Comparison of ENCODE assay signal across 26 cellular contexts in the genomic region with DNA sequence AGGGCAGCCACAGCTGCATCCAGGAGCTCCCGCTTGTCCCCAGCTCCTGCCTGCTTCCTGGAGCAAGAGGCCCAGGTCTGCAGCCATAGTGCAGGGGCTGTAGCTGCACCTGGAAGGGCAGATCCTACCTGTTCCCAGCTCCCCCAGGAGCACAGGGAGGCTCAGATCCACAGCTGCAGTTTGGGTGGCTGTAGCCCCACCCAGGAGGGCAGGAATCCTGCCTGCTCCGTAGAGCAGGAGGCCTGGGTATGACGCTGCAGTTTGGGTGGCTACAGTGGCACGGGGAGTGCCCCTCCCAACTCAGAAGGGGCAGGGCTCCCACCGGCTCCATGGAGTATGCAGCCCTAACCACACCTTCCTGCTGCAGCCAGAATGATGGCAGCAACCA. TPM values are rescaled to one million over a fixed set of nuclear protein-coding genes. Genes with fewer than 3 reads are reported as not detected.
DNase-seq lines count a peak whose midpoint lies in the region; ATAC-seq and TF ChIP-seq lines count a peak whose summit lies in the region.
"Had no signal": no experiment of that assay in that cellular context is flagged by ENCODE, and none has a peak within 500 bp of the region (broad histone marks: within the 10 kb centered on the region; RNA-seq: fewer than 3 reads in every experiment).

No MANE protein-coding gene starts in this region.

- H3K4me1 ChIP-seq in ES-I3 (ENCODE audit: insufficient read depth, low read length): no peaks in the 10 kb centered on the region
- H3K4me1 ChIP-seq in HUES6 (ENCODE audit: control insufficient read depth, insufficient read depth, low read length): peaks cover 15% of the 10 kb centered on the region
- H3K4me1 ChIP-seq in iPS-15b (ENCODE audit: control insufficient read depth, insufficient read depth, low read length): peaks cover 4% of the 10 kb centered on the region
- no peaks in the 10 kb centered on the region for H3K4me1 ChIP-seq in effector memory CD4-positive, alpha-beta T cell (ENCODE audit: control insufficient read depth, insufficient read depth, low read length, poor library complexity, severe bottlenecking)
- no peaks in the 10 kb centered on the region for H3K4me1 ChIP-seq in SK-N-SH (ENCODE audit: control insufficient read depth in 1 of 2, insufficient read depth in 2 of 2, low read depth in 1 of 2, low read length in 1 of 2)
- H3K4me1 ChIP-seq: adrenal gland, left ventricle myocardium inferior had no signal

- whole genome bisulfite sequencing in SK-N-SH (ENCODE audit: low lambda C conversion rate): 7% methylated on average over 4 of the region's 5 CpGs

- H3K9me3 ChIP-seq in ES-I3 (ENCODE audit: control insufficient read depth, insufficient read depth, low read length) (no peaks in the 10 kb centered on the region), HUES6 (ENCODE audit: control insufficient read depth, insufficient read depth, low read depth, low read length) (no peaks in the 10 kb centered on the region), iPS-15b (ENCODE audit: control insufficient read depth, insufficient read depth, low read length) (no peaks in the 10 kb centered on the region), WERI-Rb-1 (ENCODE audit: severe bottlenecking) (no peaks in the 10 kb centered on the region), SK-N-SH (no peaks in the 10 kb centered on the region)
- H3K9me3 ChIP-seq in effector memory CD4-positive, alpha-beta T cell (ENCODE audit: control insufficient read depth, low read length): no peaks in the 10 kb centered on the region
- H3K9me3 ChIP-seq: adrenal gland, left ventricle myocardium inferior, thyroid gland had no signal

- DNase-seq in SK-MEL-5 (ENCODE audit: low read depth, low spot score) (peak; percentile 47), WERI-Rb-1 (no peak), SK-N-SH (no peak)
- DNase-seq in effector memory CD4-positive, alpha-beta T cell: no peak
- DNase-seq: activated CD4-positive, CD25-positive, alpha-beta regulatory T cell treated with anti-CD3 and anti-CD28 coated beads, Interleukin-2, amount 50 U/mL, for 72 hours; activated CD8-positive, alpha-beta memory T cell treated with anti-CD3 and anti-CD28 coated beads for 24 hours; activated T-cell treated with anti-CD3 and anti-CD28 coated beads, Interleukin-2, amount 50 U/mL, for 24 hours; adrenal gland; brain microvascular endothelial cell; CD4-positive, alpha-beta T cell; DMS 273 treated with DMSO at 0.1 percent for 48 hours; GF-D8; left ventricle myocardium inferior; NCI-H1930; NCI-H345; right cardiac atrium; stimulated activated CD4-positive, alpha-beta T cell treated with anti-CD3 and anti-CD28 coated beads, Interleukin-12 subunit alpha, Interleukin-12 subunit beta, amount 100 ng/mL, for 4 hours; T-helper 9 cell; thyroid gland had no signal

- no peaks in the 10 kb centered on the region for H4K20me1 ChIP-seq in SK-N-SH (ENCODE audit: insufficient read depth)

- ATAC-seq in GM21619 (IDR thresholded peaks at IDR 0.05; ENCODE audit: unreplicated experiment): no peak
- ATAC-seq: K562 had no signal

- no peaks in the 10 kb centered on the region for H3F3A ChIP-seq in SK-N-SH (replicated peaks; ENCODE audit: insufficient read depth)

- H2AFZ ChIP-seq in SK-N-SH (ENCODE audit: low read depth): no peak overlapping the region
- H2AFZ ChIP-seq: parathyroid adenoma had no signal

- TF ChIP-seq CTCF in WERI-Rb-1 (IDR thresholded peaks at IDR 0.05; ENCODE audit: low read depth, low read length) (no peak), SK-N-SH (IDR thresholded peaks at IDR 0.05) (no peak)

- H3K36me3 ChIP-seq in ES-I3 (ENCODE audit: insufficient read depth, low read length): no peaks in the 10 kb centered on the region
- no peaks in the 10 kb centered on the region for H3K36me3 ChIP-seq in HUES6 (ENCODE audit: control insufficient read depth, insufficient read depth, low read length)
- no peaks in the 10 kb centered on the region for H3K36me3 ChIP-seq in iPS-15b (ENCODE audit: control insufficient read depth, insufficient read depth, low read length)
- H3K36me3 ChIP-seq in effector memory CD4-positive, alpha-beta T cell (ENCODE audit: control insufficient read depth, insufficient read depth, low read length): no peaks in the 10 kb centered on the region
- no peaks in the 10 kb centered on the region for H3K36me3 ChIP-seq in WERI-Rb-1
- no peaks in the 10 kb centered on the region for H3K36me3 ChIP-seq in SK-N-SH (replicated peaks in 1 of 2; ENCODE audit: control insufficient read depth in 1 of 2, insufficient read depth in 2 of 2, low read length in 1 of 2)
- H3K36me3 ChIP-seq: adrenal gland, brain microvascular endothelial cell, left ventricle myocardium inferior, thyroid gland had no signal

- in situ Hi-C loops in SK-MEL-5 (cut with HindIII; ENCODE audit: low pct_unique_long_range_greater_than_20kb, low sequenced_read_pairs): no loop called here

- H3K4me2 ChIP-seq in SK-N-SH: no peak overlapping the region

- H3K79me2 ChIP-seq in SK-N-SH (ENCODE audit: insufficient read depth): no peaks in the 10 kb centered on the region
- H3K79me2 ChIP-seq: parathyroid adenoma had no signal

- POLR2A ChIA-PET in SK-N-SH (lab: Yijun Ruan, JAX): no interaction called here

- no peak for TF ChIP-seq RAD21 in SK-N-SH (IDR thresholded peaks at IDR 0.05; ENCODE audit: low read length)

- H3K9me2 ChIP-seq in SK-N-SH: no peaks in the 10 kb centered on the region

- TF ChIP-seq EP300 in SK-N-SH (IDR thresholded peaks at IDR 0.05; ENCODE audit: borderline replicate concordance in 1 of 2, low read depth in 1 of 2, low read length in 1 of 2): no peak

- CTCF ChIA-PET in SK-N-SH (lab: Yijun Ruan, JAX): no interaction called here

- H3K27me3 ChIP-seq in HUES6 (ENCODE audit: control insufficient read depth, insufficient read depth, low read length) (no peaks in the 10 kb centered on the region), iPS-15b (ENCODE audit: control insufficient read depth, insufficient read depth, low read length) (no peaks in the 10 kb centered on the region), WERI-Rb-1 (ENCODE audit: insufficient read depth, low read depth, severe bottlenecking) (no peaks in the 10 kb centered on the region), SK-N-SH (ENCODE audit: insufficient read depth) (peaks cover 12% of the 10 kb centered on the region; the same call in 1 of the 2 replicates)
- H3K27me3 ChIP-seq in effector memory CD4-positive, alpha-beta T cell (replicated peaks; ENCODE audit: control insufficient read depth, insufficient read depth, low read length, poor library complexity, severe bottlenecking): no peaks in the 10 kb centered on the region
- H3K27me3 ChIP-seq: adrenal gland, brain microvascular endothelial cell, thyroid gland had no signal

- peak overlapping the region; percentile 26; the same call in 1 of the 2 replicates for H3K9ac ChIP-seq in ES-I3 (ENCODE audit: low read depth, low read length)
- peak overlapping the region; percentile 73 for H3K9ac ChIP-seq in HUES6 (ENCODE audit: low read length)
- peak overlapping the region; percentile 40 for H3K9ac ChIP-seq in iPS-15b (ENCODE audit: low read depth, low read length)
- H3K9ac ChIP-seq in SK-N-SH: no peak overlapping the region
- H3K9ac ChIP-seq: parathyroid adenoma had no signal

- H3K4me3 ChIP-seq in HUES6 (ENCODE audit: low read depth, low read length) (peak overlapping the region; percentile 34; the same call in 1 of the 2 replicates), iPS-15b (ENCODE audit: low read depth, low read length) (peak overlapping the region; percentile 44), WERI-Rb-1 (ENCODE audit: low read depth, low read length) (no peak overlapping the region), SK-N-SH (ENCODE audit: low read depth in 2 of 2, low read length in 1 of 2) (no peak overlapping the region)
- no peak overlapping the region for H3K4me3 ChIP-seq in effector memory CD4-positive, alpha-beta T cell (ENCODE audit: insufficient read depth, low read depth, low read length, poor library complexity, severe bottlenecking)
- H3K4me3 ChIP-seq: adrenal gland, K562, left ventricle myocardium inferior, thyroid gland had no signal

- H3K27ac ChIP-seq in HUES6 (ENCODE audit: low read depth, low read length) (peak overlapping the region; percentile 62), WERI-Rb-1 (no peak overlapping the region), SK-N-SH (ENCODE audit: low read depth in 2 of 2, low read length in 1 of 2) (no peak overlapping the region)
- H3K27ac ChIP-seq in effector memory CD4-positive, alpha-beta T cell (ENCODE audit: insufficient read depth, low read length, poor library complexity, severe bottlenecking): no peak overlapping the region
- H3K27ac ChIP-seq: adrenal gland, brain microvascular endothelial cell, left ventricle myocardium inferior, parathyroid adenoma, RWPE1, thyroid gland had no signal

TF ChIP-seq in SK-N-SH, 30 proteins besides CTCF, POLR2A, EP300 and RAD21 (continues in another document):
- TF ChIP-seq, protein P1, sequence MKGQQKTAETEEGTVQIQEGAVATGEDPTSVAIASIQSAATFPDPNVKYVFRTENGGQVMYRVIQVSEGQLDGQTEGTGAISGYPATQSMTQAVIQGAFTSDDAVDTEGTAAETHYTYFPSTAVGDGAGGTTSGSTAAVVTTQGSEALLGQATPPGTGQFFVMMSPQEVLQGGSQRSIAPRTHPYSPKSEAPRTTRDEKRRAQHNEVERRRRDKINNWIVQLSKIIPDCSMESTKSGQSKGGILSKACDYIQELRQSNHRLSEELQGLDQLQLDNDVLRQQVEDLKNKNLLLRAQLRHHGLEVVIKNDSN (IDR thresholded peaks at IDR 0.05; ENCODE audit: borderline replicate concordance, low read depth): no peak
- TF ChIP-seq JUND (IDR thresholded peaks at IDR 0.05): no peak
- TF ChIP-seq, protein P2, sequence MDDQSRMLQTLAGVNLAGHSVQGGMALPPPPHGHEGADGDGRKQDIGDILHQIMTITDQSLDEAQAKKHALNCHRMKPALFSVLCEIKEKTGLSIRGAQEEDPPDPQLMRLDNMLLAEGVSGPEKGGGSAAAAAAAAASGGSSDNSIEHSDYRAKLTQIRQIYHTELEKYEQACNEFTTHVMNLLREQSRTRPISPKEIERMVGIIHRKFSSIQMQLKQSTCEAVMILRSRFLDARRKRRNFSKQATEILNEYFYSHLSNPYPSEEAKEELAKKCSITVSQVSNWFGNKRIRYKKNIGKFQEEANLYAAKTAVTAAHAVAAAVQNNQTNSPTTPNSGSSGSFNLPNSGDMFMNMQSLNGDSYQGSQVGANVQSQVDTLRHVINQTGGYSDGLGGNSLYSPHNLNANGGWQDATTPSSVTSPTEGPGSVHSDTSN (IDR thresholded peaks at IDR 0.05): no peak
- TF ChIP-seq FOXJ3 (CRISPR knock-in tag; IDR thresholded peaks at IDR 0.05): no peak
- no peak for TF ChIP-seq RCOR1 (IDR thresholded peaks at IDR 0.05; ENCODE audit: low read length)
- no peak for TF ChIP-seq FOXM1 (IDR thresholded peaks at IDR 0.05; ENCODE audit: low read depth)

RNA-seq across cellular contexts. Expression of a gene that starts 26.7 kb away (rescaled TPM):
- total RNA-seq in SK-MEL-5 (2014; rRNA removed; shearing (Covaris generic)): 84.1 and 94.3 TPM in 2 replicates
- polyA plus RNA-seq in SK-MEL-5 (2015; cell fraction: cytosol; rRNA removed): 56.9 and 63.2 TPM in 2 replicates
- 75.8 and 81.9 TPM in 2 replicates for polyA plus RNA-seq in SK-MEL-5 (2015; cell fraction: nucleus; rRNA removed)
- polyA plus RNA-seq in SK-N-SH (2012; rRNA removed): 16.8 and 18.4 TPM in 2 replicates
- polyA plus RNA-seq in SK-N-SH (2012; cell fraction: cytosol; rRNA removed): 17.1 and 17.2 TPM in 2 replicates
- 14.5 and 20.7 TPM in 2 replicates for polyA plus RNA-seq in SK-N-SH (2012; cell fraction: nucleus; rRNA removed)

Comparison
In these comparisons a context has a peak if more than half of its experiments do, and no peak if none do; other contexts are left out.
1. H3K4me3 ChIP-seq: peak in HUES6 (single experiment) and iPS-15b (single experiment); none in effector memory CD4-positive, alpha-beta T cell (single experiment), WERI-Rb-1 (single experiment) and SK-N-SH (0 of 2).